ENCODE assay signal across 28 cellular contexts in genomic region chr4:137106733-137107132, GRCh38.
"Had no signal": no experiment of that assay in that cellular context is flagged by ENCODE, and none has a peak within 500 bp of the region (broad histone marks: within the 10 kb centered on the region; RNA-seq: fewer than 3 reads in every experiment).

No MANE protein-coding gene starts in this region.

- H3K4me3 ChIP-seq: breast epithelium, K562, Peyer's patch, SJCRH30 had no signal

- DNase-seq: activated CD4-positive, alpha-beta T cell treated with anti-CD3 and anti-CD28 coated beads, Interleukin-2, amount 50 U/mL, for 1 hour; activated CD4-positive, CD25-positive, alpha-beta regulatory T cell; activated CD8-positive, alpha-beta memory T cell treated with anti-CD3 and anti-CD28 coated beads, Interleukin-2, amount 50 U/mL, for 4 hours; activated CD8-positive, alpha-beta T cell treated with anti-CD3 and anti-CD28 coated beads for 36 hours; activated naive CD4-positive, alpha-beta T cell treated with anti-CD3 and anti-CD28 coated beads, Interleukin-2, amount 50 U/mL, for 16 hours; activated naive CD8-positive, alpha-beta T cell treated with anti-CD3 and anti-CD28 coated beads, Interleukin-2, amount 10 ng/mL, durations not matched to agents 7 days and 5 days; activated T-cell treated with anti-CD3 and anti-CD28 coated beads, Interleukin-2, amount 50 U/mL, for 72 hours; aorta; caudate nucleus; Karpas-422; MM.1S; NCI-H1105; NCI-H1436; NCI-H1694 treated with DMSO at 0.1 percent for 48 hours; NCI-H2029 treated with DMSO at 0.1 percent for 48 hours; NCI-H345; NCI-H510A; NCI-H526 treated with DMSO at 0.1 percent for 48 hours; NCI-H82; NK-92 treated with Interleukin-12 subunit alpha and Interleukin-12 subunit beta, amount 100 ng/mL, for 24 hours; OCI-M1; Peyer's patch; Right ventricle myocardium superior; SJCRH30 had no signal

- ATAC-seq: activated CD8-positive, alpha-beta T cell treated with anti-CD3 and anti-CD28 coated beads for 36 hours; activated T-cell treated with anti-CD3 and anti-CD28 coated beads, Interleukin-2, amount 50 U/mL, for 72 hours; K562 had no signal

- H3K36me3 Mint-ChIP-seq: activated naive CD8-positive, alpha-beta T cell treated with anti-CD3 and anti-CD28 coated beads, Interleukin-2, amount 10 ng/mL, durations not matched to agents 7 days and 5 days had no signal

- H3K4me1 ChIP-seq: breast epithelium, Peyer's patch, SJCRH30 had no signal

- H3K36me3 ChIP-seq: breast epithelium, Peyer's patch, SJCRH30 had no signal

- H3K9me3 ChIP-seq: breast epithelium, Peyer's patch, SJCRH30 had no signal

- H3K27me3 ChIP-seq: breast epithelium, Peyer's patch, SJCRH30 had no signal

- H3K4me3 Mint-ChIP-seq: activated CD8-positive, alpha-beta T cell treated with anti-CD3 and anti-CD28 coated beads for 36 hours; activated naive CD8-positive, alpha-beta T cell treated with anti-CD3 and anti-CD28 coated beads, Interleukin-2, amount 10 ng/mL, durations not matched to agents 7 days and 5 days; activated T-cell treated with anti-CD3 and anti-CD28 coated beads, Interleukin-2, amount 50 U/mL, for 72 hours; T-helper 1 cell treated with Interleukin-12 subunit alpha and Interleukin-12 subunit beta and Interleukin-4 antibody, amounts not matched to agents 30 μg/mL and 1 μg/mL, for 36 hours had no signal

- H3K4me1 Mint-ChIP-seq: activated naive CD8-positive, alpha-beta T cell treated with anti-CD3 and anti-CD28 coated beads, Interleukin-2, amount 10 ng/mL, durations not matched to agents 7 days and 5 days had no signal

- H3K27ac Mint-ChIP-seq: activated CD8-positive, alpha-beta T cell treated with anti-CD3 and anti-CD28 coated beads for 36 hours; activated naive CD8-positive, alpha-beta T cell treated with anti-CD3 and anti-CD28 coated beads, Interleukin-2, amount 10 ng/mL, durations not matched to agents 7 days and 5 days; activated T-cell treated with anti-CD3 and anti-CD28 coated beads, Interleukin-2, amount 50 U/mL, for 72 hours; T-helper 1 cell treated with Interleukin-12 subunit alpha and Interleukin-12 subunit beta and Interleukin-4 antibody, amounts not matched to agents 30 μg/mL and 1 μg/mL, for 36 hours had no signal

- H3K27me3 Mint-ChIP-seq: activated CD8-positive, alpha-beta T cell treated with anti-CD3 and anti-CD28 coated beads for 36 hours; activated naive CD8-positive, alpha-beta T cell treated with anti-CD3 and anti-CD28 coated beads, Interleukin-2, amount 10 ng/mL, durations not matched to agents 7 days and 5 days had no signal

- H3K9me3 Mint-ChIP-seq: activated naive CD8-positive, alpha-beta T cell treated with anti-CD3 and anti-CD28 coated beads, Interleukin-2, amount 10 ng/mL, durations not matched to agents 7 days and 5 days; T-helper 1 cell treated with Interleukin-12 subunit alpha and Interleukin-12 subunit beta and Interleukin-4 antibody, amounts not matched to agents 30 μg/mL and 1 μg/mL, for 36 hours had no signal

- H3K27ac ChIP-seq: breast epithelium, Peyer's patch, RWPE1, SJCRH30 had no signal
